8 cellular contexts compared by ENCODE assay signal in the genomic region with DNA sequence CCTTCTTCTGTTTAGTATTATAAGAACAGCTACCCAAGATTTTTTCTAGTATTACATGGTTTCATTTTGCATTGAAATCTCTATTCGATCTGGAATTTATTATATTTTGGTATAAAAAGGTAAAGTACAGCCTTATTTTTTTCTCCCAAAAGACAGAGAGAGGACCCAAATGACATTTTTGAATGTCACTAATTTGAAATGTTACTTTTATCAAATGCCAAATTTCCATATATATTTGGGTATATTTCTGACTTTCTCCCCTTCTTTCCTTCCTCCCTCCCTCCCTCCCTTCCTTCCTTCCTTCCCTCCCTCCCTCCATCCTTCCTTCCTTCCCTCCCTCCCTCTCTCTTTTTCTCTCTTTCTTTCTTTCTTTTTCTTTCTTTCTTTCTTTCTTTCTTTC. TPM values are rescaled to one million over a fixed set of nuclear protein-coding genes. Genes with fewer than 3 reads are reported as not detected.
"Had no signal": no experiment of that assay in that cellular context is flagged by ENCODE, and none has a peak within 500 bp of the region (broad histone marks: within the 10 kb centered on the region; RNA-seq: fewer than 3 reads in every experiment).

No MANE protein-coding gene starts in this region.

- FAIRE-seq: GM12878, GM12891, GM12892, GM18507, GM19239 had no signal

- DNase-seq: GDM1, GF-D8 had no signal

- H3K4me3 ChIP-seq: GM12878 had no signal

- ATAC-seq: GM12878 had no signal

RNA-seq across cellular contexts. Expression of a gene that starts 6.2 kb away (rescaled TPM):
- total RNA-seq: G401, GM12878 had no signal
- polyA plus RNA-seq: GM12878 had no signal
